Comparison of ENCODE assay signal across 1 cellular context in the genomic region with DNA sequence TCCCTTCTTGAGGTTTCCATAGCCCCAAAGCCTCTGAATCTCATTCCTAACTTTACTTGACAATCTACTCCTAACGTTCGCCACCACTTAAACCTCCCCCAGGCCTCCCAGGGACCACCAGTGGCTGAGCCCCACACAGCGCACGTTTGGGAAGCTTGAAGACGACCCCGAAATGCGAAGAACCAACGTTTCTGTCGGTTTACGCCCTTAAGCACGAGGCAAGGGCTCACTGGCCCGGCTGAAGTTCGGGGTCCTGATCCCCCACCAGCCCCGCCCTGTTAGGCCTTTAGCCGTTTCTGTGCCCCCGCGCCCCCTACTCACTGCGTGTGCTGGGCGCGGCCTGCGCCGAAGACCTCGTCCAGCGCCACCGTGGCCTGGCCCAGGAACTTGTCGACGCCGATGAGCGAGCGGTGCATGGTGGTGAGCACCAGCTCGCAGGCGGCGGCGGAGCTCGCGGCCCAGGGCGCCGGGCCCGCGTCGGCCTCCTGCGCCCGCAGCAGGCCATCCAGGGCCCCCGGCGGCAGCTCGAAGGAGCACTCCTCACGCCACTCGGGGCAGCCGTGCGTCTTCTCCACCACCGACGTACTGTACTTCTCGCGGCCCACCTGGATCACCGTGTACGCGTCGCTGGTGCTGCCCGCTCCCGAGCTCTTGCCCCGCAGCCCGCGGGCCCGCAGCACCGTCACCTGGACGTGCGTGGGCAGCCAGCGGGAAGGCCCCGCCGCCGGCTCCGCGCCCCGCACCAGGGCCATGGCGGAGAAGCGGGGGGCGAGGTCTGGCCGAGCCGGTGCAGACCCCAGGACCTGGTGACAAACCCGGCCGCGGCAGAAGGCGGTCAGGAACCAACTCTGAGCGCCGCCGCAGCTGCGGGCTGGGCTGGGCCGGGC.
TF ChIP-seq lines count a peak whose summit lies in the region.

No MANE protein-coding gene starts in this region.

TF ChIP-seq in WTC11, 78 proteins besides CTCF, POLR2A, EP300 and RAD21 (continued from another document):
- TF ChIP-seq, protein P1, sequence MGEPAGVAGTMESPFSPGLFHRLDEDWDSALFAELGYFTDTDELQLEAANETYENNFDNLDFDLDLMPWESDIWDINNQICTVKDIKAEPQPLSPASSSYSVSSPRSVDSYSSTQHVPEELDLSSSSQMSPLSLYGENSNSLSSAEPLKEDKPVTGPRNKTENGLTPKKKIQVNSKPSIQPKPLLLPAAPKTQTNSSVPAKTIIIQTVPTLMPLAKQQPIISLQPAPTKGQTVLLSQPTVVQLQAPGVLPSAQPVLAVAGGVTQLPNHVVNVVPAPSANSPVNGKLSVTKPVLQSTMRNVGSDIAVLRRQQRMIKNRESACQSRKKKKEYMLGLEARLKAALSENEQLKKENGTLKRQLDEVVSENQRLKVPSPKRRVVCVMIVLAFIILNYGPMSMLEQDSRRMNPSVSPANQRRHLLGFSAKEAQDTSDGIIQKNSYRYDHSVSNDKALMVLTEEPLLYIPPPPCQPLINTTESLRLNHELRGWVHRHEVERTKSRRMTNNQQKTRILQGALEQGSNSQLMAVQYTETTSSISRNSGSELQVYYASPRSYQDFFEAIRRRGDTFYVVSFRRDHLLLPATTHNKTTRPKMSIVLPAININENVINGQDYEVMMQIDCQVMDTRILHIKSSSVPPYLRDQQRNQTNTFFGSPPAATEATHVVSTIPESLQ (CRISPR knock-in tag; IDR thresholded peaks at IDR 0.05) = no peak
- TF ChIP-seq, protein P2, sequence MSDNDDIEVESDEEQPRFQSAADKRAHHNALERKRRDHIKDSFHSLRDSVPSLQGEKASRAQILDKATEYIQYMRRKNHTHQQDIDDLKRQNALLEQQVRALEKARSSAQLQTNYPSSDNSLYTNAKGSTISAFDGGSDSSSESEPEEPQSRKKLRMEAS (CRISPR knock-in tag; IDR thresholded peaks at IDR 0.05) = peak; percentile 69; the same call in 1 of the 2 replicates
- TF ChIP-seq ZNF138 (CRISPR knock-in tag; conservative IDR thresholded peaks at IDR 0.05) = no peak
- TF ChIP-seq, protein P3, sequence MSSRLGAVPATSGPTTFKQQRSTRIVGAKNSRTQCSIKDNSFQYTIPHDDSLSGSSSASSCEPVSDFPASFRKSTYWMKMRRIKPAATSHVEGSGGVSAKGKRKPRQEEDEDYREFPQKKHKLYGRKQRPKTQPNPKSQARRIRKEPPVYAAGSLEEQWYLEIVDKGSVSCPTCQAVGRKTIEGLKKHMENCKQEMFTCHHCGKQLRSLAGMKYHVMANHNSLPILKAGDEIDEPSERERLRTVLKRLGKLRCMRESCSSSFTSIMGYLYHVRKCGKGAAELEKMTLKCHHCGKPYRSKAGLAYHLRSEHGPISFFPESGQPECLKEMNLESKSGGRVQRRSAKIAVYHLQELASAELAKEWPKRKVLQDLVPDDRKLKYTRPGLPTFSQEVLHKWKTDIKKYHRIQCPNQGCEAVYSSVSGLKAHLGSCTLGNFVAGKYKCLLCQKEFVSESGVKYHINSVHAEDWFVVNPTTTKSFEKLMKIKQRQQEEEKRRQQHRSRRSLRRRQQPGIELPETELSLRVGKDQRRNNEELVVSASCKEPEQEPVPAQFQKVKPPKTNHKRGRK (CRISPR knock-in tag; IDR thresholded peaks at IDR 0.05; ENCODE audit: borderline replicate concordance) = no peak
- TF ChIP-seq CBFB (CRISPR knock-in tag; IDR thresholded peaks at IDR 0.05; ENCODE audit: low read depth) = no peak
- TF ChIP-seq, protein P4, sequence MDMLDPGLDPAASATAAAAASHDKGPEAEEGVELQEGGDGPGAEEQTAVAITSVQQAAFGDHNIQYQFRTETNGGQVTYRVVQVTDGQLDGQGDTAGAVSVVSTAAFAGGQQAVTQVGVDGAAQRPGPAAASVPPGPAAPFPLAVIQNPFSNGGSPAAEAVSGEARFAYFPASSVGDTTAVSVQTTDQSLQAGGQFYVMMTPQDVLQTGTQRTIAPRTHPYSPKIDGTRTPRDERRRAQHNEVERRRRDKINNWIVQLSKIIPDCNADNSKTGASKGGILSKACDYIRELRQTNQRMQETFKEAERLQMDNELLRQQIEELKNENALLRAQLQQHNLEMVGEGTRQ (CRISPR knock-in tag; IDR thresholded peaks at IDR 0.05) = no peak
- no peak for TF ChIP-seq FOXJ3 (CRISPR knock-in tag; IDR thresholded peaks at IDR 0.05; ENCODE audit: borderline replicate concordance)
- no peak for TF ChIP-seq SMAD4 (CRISPR knock-in tag; IDR thresholded peaks at IDR 0.05)
- TF ChIP-seq NR3C1 (CRISPR knock-in tag; conservative IDR thresholded peaks at IDR 0.05; ENCODE audit: low read depth) = no peak
- TF ChIP-seq PRRX2 (CRISPR knock-in tag; IDR thresholded peaks at IDR 0.05) = no peak
- 0 out of 2 replicates have a peak, but pooled peaks have one; percentile 65 for TF ChIP-seq JUN (CRISPR knock-in tag; IDR thresholded peaks at IDR 0.05)
- TF ChIP-seq, protein P5, sequence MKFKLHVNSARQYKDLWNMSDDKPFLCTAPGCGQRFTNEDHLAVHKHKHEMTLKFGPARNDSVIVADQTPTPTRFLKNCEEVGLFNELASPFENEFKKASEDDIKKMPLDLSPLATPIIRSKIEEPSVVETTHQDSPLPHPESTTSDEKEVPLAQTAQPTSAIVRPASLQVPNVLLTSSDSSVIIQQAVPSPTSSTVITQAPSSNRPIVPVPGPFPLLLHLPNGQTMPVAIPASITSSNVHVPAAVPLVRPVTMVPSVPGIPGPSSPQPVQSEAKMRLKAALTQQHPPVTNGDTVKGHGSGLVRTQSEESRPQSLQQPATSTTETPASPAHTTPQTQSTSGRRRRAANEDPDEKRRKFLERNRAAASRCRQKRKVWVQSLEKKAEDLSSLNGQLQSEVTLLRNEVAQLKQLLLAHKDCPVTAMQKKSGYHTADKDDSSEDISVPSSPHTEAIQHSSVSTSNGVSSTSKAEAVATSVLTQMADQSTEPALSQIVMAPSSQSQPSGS (CRISPR knock-in tag; IDR thresholded peaks at IDR 0.05; ENCODE audit: borderline replicate concordance, low read depth) = no peak
- no peak for TF ChIP-seq ZNF423 (CRISPR knock-in tag; IDR thresholded peaks at IDR 0.05)
- TF ChIP-seq JAZF1 (CRISPR knock-in tag; IDR thresholded peaks at IDR 0.05) = no peak
- TF ChIP-seq, protein P6, sequence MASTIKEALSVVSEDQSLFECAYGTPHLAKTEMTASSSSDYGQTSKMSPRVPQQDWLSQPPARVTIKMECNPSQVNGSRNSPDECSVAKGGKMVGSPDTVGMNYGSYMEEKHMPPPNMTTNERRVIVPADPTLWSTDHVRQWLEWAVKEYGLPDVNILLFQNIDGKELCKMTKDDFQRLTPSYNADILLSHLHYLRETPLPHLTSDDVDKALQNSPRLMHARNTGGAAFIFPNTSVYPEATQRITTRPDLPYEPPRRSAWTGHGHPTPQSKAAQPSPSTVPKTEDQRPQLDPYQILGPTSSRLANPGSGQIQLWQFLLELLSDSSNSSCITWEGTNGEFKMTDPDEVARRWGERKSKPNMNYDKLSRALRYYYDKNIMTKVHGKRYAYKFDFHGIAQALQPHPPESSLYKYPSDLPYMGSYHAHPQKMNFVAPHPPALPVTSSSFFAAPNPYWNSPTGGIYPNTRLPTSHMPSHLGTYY (CRISPR knock-in tag; IDR thresholded peaks at IDR 0.05) = no peak
- TF ChIP-seq CREM (CRISPR knock-in tag; IDR thresholded peaks at IDR 0.05) = 0 out of 2 replicates have a peak, but pooled peaks have one; percentile 32
- no peak for TF ChIP-seq SMAD3 (CRISPR knock-in tag; IDR thresholded peaks at IDR 0.05; ENCODE audit: borderline replicate concordance)
TF ChIP-seq in WTC11: peak in this region for 16.
